12 cellular contexts compared by ENCODE assay signal in genomic region chr20:16350465-16350864, GRCh38.
DNase-seq lines count a peak whose midpoint lies in the region; ATAC-seq and TF ChIP-seq lines count a peak whose summit lies in the region.
"Had no signal": no experiment of that assay in that cellular context is flagged by ENCODE, and none has a peak within 500 bp of the region (broad histone marks: within the 10 kb centered on the region; RNA-seq: fewer than 3 reads in every experiment).

No MANE protein-coding gene starts in this region.

- ATAC-seq in foreskin keratinocyte (peak; percentile 84), GM21576 (IDR thresholded peaks at IDR 0.05; ENCODE audit: unreplicated experiment) (no peak)

- in situ Hi-C loops in GM23248 (cut with MboI) = no loop called here

- H3K9me3 ChIP-seq in GM23248 (ENCODE audit: low read depth) (no peaks in the 10 kb centered on the region), smooth muscle cell (replicated peaks; ENCODE audit: low read depth) (no peaks in the 10 kb centered on the region)
- H3K9me3 ChIP-seq in CD4-positive, alpha-beta memory T cell (ENCODE audit: control insufficient read depth in 1 of 2, low read length in 2 of 2) = no peaks in the 10 kb centered on the region
- H3K9me3 ChIP-seq: left ventricle myocardium inferior had no signal

- POLR2A ChIA-PET in CD4-positive, alpha-beta memory T cell (lab: Charles Lee; ENCODE audit: partially characterized antibody) = no interaction called here

- TF ChIP-seq CTCF in foreskin keratinocyte (conservative IDR thresholded peaks at IDR 0.05) (no peak), smooth muscle cell (IDR thresholded peaks at IDR 0.05; ENCODE audit: borderline replicate concordance, insufficient read depth, poor library complexity, severe bottlenecking) (no peak)

- H3K27ac ChIP-seq in GM23248 (peak overlapping the region; percentile 65), foreskin keratinocyte (no peak overlapping the region), smooth muscle cell (ENCODE audit: low read depth) (no peak overlapping the region)
- H3K27ac ChIP-seq in CD4-positive, alpha-beta memory T cell (ENCODE audit: low read depth, low read length) = no peak overlapping the region
- H3K27ac ChIP-seq: left ventricle myocardium inferior had no signal

- no peak overlapping the region for H3K4me3 ChIP-seq in GM23248
- H3K4me3 ChIP-seq in CD4-positive, alpha-beta memory T cell (ENCODE audit: low read length in 2 of 2) = no peak overlapping the region
- H3K4me3 ChIP-seq in smooth muscle cell = no peak overlapping the region
- H3K4me3 ChIP-seq: left ventricle myocardium inferior, skin epidermis had no signal

- H3K79me2 ChIP-seq in GM23248 (ENCODE audit: insufficient read depth) = no peaks in the 10 kb centered on the region
- no peaks in the 10 kb centered on the region for H3K79me2 ChIP-seq in smooth muscle cell (ENCODE audit: low read depth)

- H3K4me1 Mint-ChIP-seq in CD4-positive, alpha-beta memory T cell = no peaks in the 10 kb centered on the region
- H3K4me1 Mint-ChIP-seq: activated CD4-positive, alpha-beta T cell treated with anti-CD3 and anti-CD28 coated beads, Interleukin-2, amount 10 ng/mL, durations not matched to agents 24 days and 14 days had no signal

- 45 to 53% methylated on average over 5 to 11 of the region's 11 CpGs for WGBS in GM23248 (ENCODE audit: low coverage in 1 of 2, low lambda C conversion rate in 2 of 2, missing lambda C conversion rate in 2 of 2), 2 experiments
- WGBS in smooth muscle cell (ENCODE audit: low lambda C conversion rate) = 88% methylated on average over 10 of the region's 11 CpGs

- H3K9me3 Mint-ChIP-seq in CD4-positive, alpha-beta memory T cell = no peaks in the 10 kb centered on the region
- H3K9me3 Mint-ChIP-seq: activated CD4-positive, alpha-beta T cell treated with anti-CD3 and anti-CD28 coated beads, Interleukin-2, amount 10 ng/mL, durations not matched to agents 24 days and 14 days; T-helper 1 cell treated with Interleukin-12 subunit alpha and Interleukin-12 subunit beta and Interleukin-4 antibody, amounts not matched to agents 30 μg/mL and 1 μg/mL, for 36 hours had no signal

- no peaks in the 10 kb centered on the region for H3K36me3 ChIP-seq in GM23248 (ENCODE audit: low read depth)
- no peaks in the 10 kb centered on the region for H3K36me3 ChIP-seq in CD4-positive, alpha-beta memory T cell (ENCODE audit: insufficient read depth, low read length)
- H3K36me3 ChIP-seq in smooth muscle cell (ENCODE audit: low read depth) = no peaks in the 10 kb centered on the region

- H3K27me3 ChIP-seq in GM23248 (replicated peaks; ENCODE audit: insufficient read depth) (no peaks in the 10 kb centered on the region), foreskin keratinocyte (no peaks in the 10 kb centered on the region), smooth muscle cell (ENCODE audit: low read depth) (no peaks in the 10 kb centered on the region)
- no peaks in the 10 kb centered on the region for H3K27me3 ChIP-seq in CD4-positive, alpha-beta memory T cell (ENCODE audit: insufficient read depth, low read length)

- H3K36me3 Mint-ChIP-seq in CD4-positive, alpha-beta memory T cell = peaks cover 13 to 43% of the 10 kb centered on the region in 2 donors

- no peaks in the 10 kb centered on the region for H3K27me3 Mint-ChIP-seq in CD4-positive, alpha-beta memory T cell
- H3K27me3 Mint-ChIP-seq: activated CD4-positive, alpha-beta T cell treated with anti-CD3 and anti-CD28 coated beads, Interleukin-2, amount 10 ng/mL, durations not matched to agents 24 days and 14 days had no signal

- no peaks in the 10 kb centered on the region for H3K9me2 ChIP-seq in GM23248 (ENCODE audit: insufficient read depth)

- peak; percentile 85 for DNase-seq in GM23248
- peak; percentile 74 for DNase-seq in T1000 (lab: John Stamatoyannopoulos, UW)
- DNase-seq in foreskin keratinocyte = peak; percentile 69 to 72
- DNase-seq in CD4-positive, alpha-beta memory T cell = no peak
- no peak for DNase-seq in smooth muscle cell (lab: John Stamatoyannopoulos, UW; ENCODE audit: unreplicated experiment)
- no peak for DNase-seq in DMS114 treated with DMSO at 0.1 percent for 48 hours (lab: John Stamatoyannopoulos, UW; ENCODE audit: unreplicated experiment)
- DNase-seq: activated CD4-positive, alpha-beta T cell treated with anti-CD3 and anti-CD28 coated beads, Interleukin-2, amount 10 ng/mL, durations not matched to agents 24 days and 14 days; activated T-cell treated with anti-CD3 and anti-CD28 coated beads, Interleukin-2, amount 50 U/mL, for 48 hours; left ventricle myocardium inferior had no signal

- peaks cover 4% of the 10 kb centered on the region; the same call in 1 of the 2 replicates for H3K4me1 ChIP-seq in GM23248 (ENCODE audit: insufficient read depth)
- H3K4me1 ChIP-seq in foreskin keratinocyte = no peaks in the 10 kb centered on the region
- H3K4me1 ChIP-seq in CD4-positive, alpha-beta memory T cell (ENCODE audit: insufficient read depth, low read length) = no peaks in the 10 kb centered on the region
- no peaks in the 10 kb centered on the region for H3K4me1 ChIP-seq in smooth muscle cell (ENCODE audit: low read depth)
- H3K4me1 ChIP-seq: left ventricle myocardium inferior had no signal

- H3K9ac ChIP-seq in GM23248 = peak overlapping the region; percentile 46
- no peak overlapping the region for H3K9ac ChIP-seq in smooth muscle cell (ENCODE audit: low read depth)

- H4K20me1 ChIP-seq in GM23248 (ENCODE audit: insufficient read depth) = no peaks in the 10 kb centered on the region
- H4K20me1 ChIP-seq in smooth muscle cell (ENCODE audit: low read depth) = no peaks in the 10 kb centered on the region

- no peak overlapping the region for H2AFZ ChIP-seq in GM23248
- H2AFZ ChIP-seq in smooth muscle cell (ENCODE audit: low read depth) = no peak overlapping the region

- H3K4me2 ChIP-seq in GM23248 (ENCODE audit: unreplicated experiment) (no peak overlapping the region), smooth muscle cell (no peak overlapping the region)

- H3F3A ChIP-seq in GM23248 (ENCODE audit: insufficient read depth) (no peaks in the 10 kb centered on the region), smooth muscle cell (ENCODE audit: low read depth) (no peaks in the 10 kb centered on the region)

- intact Hi-C loops in CD4-positive, alpha-beta memory T cell (cut with micrococcal nuclease) = no loop called here

- CTCF ChIA-PET in CD4-positive, alpha-beta memory T cell (lab: Charles Lee; ENCODE audit: partially characterized antibody) = no interaction called here

- H3K27ac Mint-ChIP-seq in CD4-positive, alpha-beta memory T cell = no peak overlapping the region
- H3K27ac Mint-ChIP-seq: activated CD4-positive, alpha-beta T cell treated with anti-CD3 and anti-CD28 coated beads, Interleukin-2, amount 10 ng/mL, durations not matched to agents 24 days and 14 days; T-helper 1 cell treated with Interleukin-12 subunit alpha and Interleukin-12 subunit beta and Interleukin-4 antibody, amounts not matched to agents 30 μg/mL and 1 μg/mL, for 36 hours had no signal

- no peak overlapping the region for H3K4me3 Mint-ChIP-seq in CD4-positive, alpha-beta memory T cell
- H3K4me3 Mint-ChIP-seq: activated CD4-positive, alpha-beta T cell treated with anti-CD3 and anti-CD28 coated beads, Interleukin-2, amount 10 ng/mL, durations not matched to agents 24 days and 14 days; T-helper 1 cell treated with Interleukin-12 subunit alpha and Interleukin-12 subunit beta and Interleukin-4 antibody, amounts not matched to agents 30 μg/mL and 1 μg/mL, for 36 hours had no signal

Comparison
In these comparisons a context has a peak if more than half of its experiments do, and no peak if none do; other contexts are left out.
1. DNase-seq: peak in GM23248 (single experiment), T1000 (single experiment) and foreskin keratinocyte (2 of 2); none in CD4-positive, alpha-beta memory T cell (0 of 5), smooth muscle cell (single experiment) and DMS114 treated with DMSO at 0.1 percent for 48 hours (single experiment).